35 cellular contexts compared by ENCODE assay signal in the genomic region with DNA sequence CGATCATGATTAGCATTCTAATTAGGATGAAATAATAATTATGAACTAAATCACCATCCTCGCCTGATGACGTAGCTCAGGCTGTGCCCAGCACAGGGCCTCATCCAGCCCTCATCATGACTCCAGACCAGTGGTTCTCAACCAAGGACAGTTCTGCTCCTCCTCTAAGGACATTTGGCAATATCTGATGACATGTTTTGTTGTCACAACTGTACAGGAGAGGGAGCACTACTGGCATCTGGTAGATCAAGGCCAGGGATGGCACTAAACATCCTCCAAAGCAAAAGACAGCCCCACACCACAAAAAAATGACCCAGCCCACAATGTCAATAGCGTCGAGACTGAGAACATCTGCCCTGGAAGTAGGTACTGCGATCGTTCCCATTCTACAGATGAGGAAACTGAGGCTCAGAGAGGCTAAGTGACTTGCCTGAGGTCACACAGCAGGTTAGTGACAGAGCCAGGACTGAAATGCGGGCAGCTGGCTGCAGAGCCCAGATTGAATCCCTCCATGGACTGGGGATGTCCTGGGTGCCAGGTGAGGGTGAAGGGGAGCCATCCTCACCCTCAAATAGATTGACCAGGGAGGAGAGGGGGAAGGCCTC. TPM values are rescaled to one million over a fixed set of nuclear protein-coding genes. Genes with fewer than 3 reads are reported as not detected.
"Had no signal": no experiment of that assay in that cellular context is flagged by ENCODE, and none has a peak within 500 bp of the region (broad histone marks: within the 10 kb centered on the region; RNA-seq: fewer than 3 reads in every experiment).

No MANE protein-coding gene starts in this region.

- H3K9me3 ChIP-seq: adrenal gland, body of pancreas, colonic mucosa, gastrocnemius medialis, pancreas, prostate gland, sigmoid colon, suprapubic skin, tibial artery had no signal

- H3K4me1 Mint-ChIP-seq: activated CD4-positive, alpha-beta T cell treated with anti-CD3 and anti-CD28 coated beads, Interleukin-2, amount 10 ng/mL, durations not matched to agents 24 days and 14 days; activated naive CD8-positive, alpha-beta T cell treated with anti-CD3 and anti-CD28 coated beads for 36 hours; stimulated activated memory B cell treated with anti-CD40 and anti-IgM and Interleukin-4, amounts not matched to agents 10 μg/mL and 1 μg/mL and 100 μg/mL, for 72 hours had no signal

- H3K4me1 ChIP-seq: colonic mucosa, prostate gland, sigmoid colon had no signal

- H3K36me3 Mint-ChIP-seq: activated CD4-positive, alpha-beta memory T cell treated with anti-CD3 and anti-CD28 coated beads for 36 hours; activated naive CD8-positive, alpha-beta T cell treated with anti-CD3 and anti-CD28 coated beads for 36 hours; stimulated activated memory B cell treated with anti-CD40 and anti-IgM and Interleukin-4, amounts not matched to agents 10 μg/mL and 1 μg/mL and 100 μg/mL, for 72 hours had no signal

- H3K4me3 ChIP-seq: adrenal gland, body of pancreas, cardiac muscle cell, colonic mucosa, gastrocnemius medialis, pancreas, prostate gland, sigmoid colon, suprapubic skin, tibial artery had no signal

- H3K4me3 Mint-ChIP-seq: activated CD4-positive, alpha-beta memory T cell treated with anti-CD3 and anti-CD28 coated beads for 36 hours; activated CD4-positive, alpha-beta T cell treated with anti-CD3 and anti-CD28 coated beads, Interleukin-2, amount 10 ng/mL, durations not matched to agents 24 days and 14 days; activated naive CD4-positive, alpha-beta T cell treated with anti-CD3 and anti-CD28 coated beads for 36 hours; activated naive CD8-positive, alpha-beta T cell treated with anti-CD3 and anti-CD28 coated beads for 36 hours; activated T-helper 1 cell treated with anti-CD3 and anti-CD28 coated beads, Interleukin-12 subunit alpha, Interleukin-12 subunit beta, Interleukin-2, Interleukin-4 antibody, amounts not matched to agents 30 ng/mL and 10 ng/mL and 1 ng/mL, durations not matched to agents 14 hours and 24 hours and 36 hours; stimulated activated memory B cell treated with anti-CD40 and anti-IgM and Interleukin-4, amounts not matched to agents 10 μg/mL and 1 μg/mL and 100 μg/mL, for 72 hours had no signal

- ATAC-seq: body of pancreas; gastrocnemius medialis; left ventricle myocardium superior; pancreas; stimulated activated memory B cell treated with anti-CD40 and anti-IgM and Interleukin-4, amounts not matched to agents 10 μg/mL and 1 μg/mL and 100 μg/mL, for 72 hours had no signal

- H3K27me3 Mint-ChIP-seq: activated naive CD8-positive, alpha-beta T cell treated with anti-CD3 and anti-CD28 coated beads for 36 hours had no signal

- H3K36me3 ChIP-seq: adrenal gland, cardiac muscle cell, colonic mucosa, gastrocnemius medialis, pancreas, prostate gland, sigmoid colon, tibial artery had no signal

- H3K9me3 Mint-ChIP-seq: activated CD4-positive, alpha-beta memory T cell treated with anti-CD3 and anti-CD28 coated beads for 36 hours; activated CD4-positive, alpha-beta T cell treated with anti-CD3 and anti-CD28 coated beads, Interleukin-2, amount 10 ng/mL, durations not matched to agents 24 days and 14 days; activated naive CD4-positive, alpha-beta T cell treated with anti-CD3 and anti-CD28 coated beads for 36 hours; activated naive CD8-positive, alpha-beta T cell treated with anti-CD3 and anti-CD28 coated beads for 36 hours; activated T-helper 1 cell treated with anti-CD3 and anti-CD28 coated beads, Interleukin-12 subunit alpha, Interleukin-12 subunit beta, Interleukin-2, Interleukin-4 antibody, amounts not matched to agents 30 ng/mL and 10 ng/mL and 1 ng/mL, durations not matched to agents 14 hours and 24 hours and 36 hours; stimulated activated memory B cell treated with anti-CD40 and anti-IgM and Interleukin-4, amounts not matched to agents 10 μg/mL and 1 μg/mL and 100 μg/mL, for 72 hours had no signal

- DNase-seq: activated CD4-positive, alpha-beta memory T cell treated with anti-CD3 and anti-CD28 coated beads for 36 hours; activated CD4-positive, alpha-beta T cell treated with anti-CD3 and anti-CD28 coated beads, Interleukin-2, amount 10 ng/mL, durations not matched to agents 24 days and 14 days; activated CD4-positive, CD25-positive, alpha-beta regulatory T cell treated with anti-CD3 and anti-CD28 coated beads, Interleukin-2, amount 50 U/mL, for 72 hours; activated CD8-positive, alpha-beta memory T cell treated with anti-CD3 and anti-CD28 coated beads, Interleukin-2, amount 50 U/mL, for 4 hours; activated effector memory CD4-positive, alpha-beta T cell treated with anti-CD3 and anti-CD28 coated beads, Interleukin-2, amount 50 U/mL, for 16 hours; activated naive CD4-positive, alpha-beta T cell treated with anti-CD3 and anti-CD28 coated beads for 36 hours; activated naive CD8-positive, alpha-beta T cell treated with anti-CD3 and anti-CD28 coated beads for 36 hours; activated T-cell treated with anti-CD3 and anti-CD28 coated beads, Interleukin-2, amount 50 U/mL, for 1 hour; adrenal gland; aorta; body of pancreas; cerebellar nuclear complex; colonic mucosa; effector memory CD4-positive, alpha-beta T cell; erythroblast; gastrocnemius medialis; glutamatergic neuron; left ventricle myocardium superior; nucleus accumbens; pancreas; retina; sigmoid colon; small intestine; stimulated activated CD4-positive, alpha-beta T cell treated with anti-CD3 and anti-CD28 coated beads, Interleukin-1b, Interleukin-23, amount 100 ng/mL, for 48 hours; stimulated activated CD4-positive, alpha-beta T cell treated with anti-CD3 and anti-CD28 coated beads, Interleukin-4, amount 100 ng/mL, for 4 hours; stimulated activated CD8-positive, alpha-beta memory T cell treated with anti-CD3 and anti-CD28 coated beads, Interleukin-4, amount 100 ng/mL, for 48 hours; T1000; tibial artery had no signal

- H3K27ac ChIP-seq: adrenal gland, body of pancreas, cardiac muscle cell, colonic mucosa, gastrocnemius medialis, pancreas, sigmoid colon, suprapubic skin, tibial artery had no signal

- H3K27ac Mint-ChIP-seq: activated CD4-positive, alpha-beta memory T cell treated with anti-CD3 and anti-CD28 coated beads for 36 hours; activated CD4-positive, alpha-beta T cell treated with anti-CD3 and anti-CD28 coated beads, Interleukin-2, amount 10 ng/mL, durations not matched to agents 24 days and 14 days; activated naive CD4-positive, alpha-beta T cell treated with anti-CD3 and anti-CD28 coated beads for 36 hours; activated naive CD8-positive, alpha-beta T cell treated with anti-CD3 and anti-CD28 coated beads for 36 hours; activated T-helper 1 cell treated with anti-CD3 and anti-CD28 coated beads, Interleukin-12 subunit alpha, Interleukin-12 subunit beta, Interleukin-2, Interleukin-4 antibody, amounts not matched to agents 30 ng/mL and 10 ng/mL and 1 ng/mL, durations not matched to agents 14 hours and 24 hours and 36 hours; stimulated activated memory B cell treated with anti-CD40 and anti-IgM and Interleukin-4, amounts not matched to agents 10 μg/mL and 1 μg/mL and 100 μg/mL, for 72 hours had no signal

- H3K27me3 ChIP-seq: adrenal gland, body of pancreas, cardiac muscle cell, colonic mucosa, pancreas, suprapubic skin had no signal

RNA-seq across cellular contexts. Expression of a gene that starts 15.5 kb away (rescaled TPM):
- total RNA-seq: activated CD4-positive, alpha-beta memory T cell treated with anti-CD3 and anti-CD28 coated beads for 36 hours; activated CD4-positive, alpha-beta T cell treated with anti-CD3 and anti-CD28 coated beads, Interleukin-2, amount 10 ng/mL, durations not matched to agents 24 days and 14 days; activated CD8-positive, alpha-beta memory T cell treated with anti-CD3 and anti-CD28 coated beads for 36 hours; activated naive CD4-positive, alpha-beta T cell treated with anti-CD3 and anti-CD28 coated beads for 36 hours; activated naive CD8-positive, alpha-beta T cell treated with anti-CD3 and anti-CD28 coated beads for 36 hours; activated T-helper 1 cell treated with anti-CD3 and anti-CD28 coated beads, Interleukin-12 subunit alpha, Interleukin-12 subunit beta, Interleukin-2, Interleukin-4 antibody, amounts not matched to agents 30 ng/mL and 10 ng/mL and 1 ng/mL, durations not matched to agents 14 hours and 24 hours and 36 hours; gastrocnemius medialis had no signal
- polyA plus RNA-seq: neural cell had no signal
